In genomic region chr15:85587707-85588441, GRCh38 we compare ENCODE assay signal across 11 cellular contexts.
DNase-seq lines count a peak whose midpoint lies in the region; ATAC-seq and TF ChIP-seq lines count a peak whose summit lies in the region.
"Had no signal": no experiment of that assay in that cellular context is flagged by ENCODE, and none has a peak within 500 bp of the region (broad histone marks: within the 10 kb centered on the region; RNA-seq: fewer than 3 reads in every experiment).

No MANE protein-coding gene starts in this region.

- H3K9ac ChIP-seq in smooth muscle cell (ENCODE audit: low read depth) = peak overlapping the region; percentile 52

- H3F3A ChIP-seq in smooth muscle cell (ENCODE audit: low read depth) = peaks cover 23% of the 10 kb centered on the region

- H3K4me1 Mint-ChIP-seq in activated T-helper 17 cell treated with anti-CD3 and anti-CD28 coated beads, Interleukin-2, amount 50 U/mL, for 72 hours = peaks cover 39% of the 10 kb centered on the region
- peaks cover 47 to 63% (median 55%) of the 10 kb centered on the region in 4 donors for H3K4me1 Mint-ChIP-seq in CD4-positive, alpha-beta memory T cell

- peaks cover 17% of the 10 kb centered on the region for H3K36me3 ChIP-seq in right atrium auricular region
- no peaks in the 10 kb centered on the region for H3K36me3 ChIP-seq in smooth muscle cell (ENCODE audit: low read depth)
- H3K36me3 ChIP-seq in CD4-positive, alpha-beta memory T cell (ENCODE audit: insufficient read depth, low read length) = peaks cover 10% of the 10 kb centered on the region

- H3K4me1 ChIP-seq in right atrium auricular region (peaks cover 0 to 75% of the 10 kb centered on the region in 2 donors), smooth muscle cell (ENCODE audit: low read depth) (peaks cover 27% of the 10 kb centered on the region)
- peaks cover 50% of the 10 kb centered on the region for H3K4me1 ChIP-seq in CD4-positive, alpha-beta memory T cell (ENCODE audit: insufficient read depth, low read length)

- H3K27ac ChIP-seq in right atrium auricular region (peak overlapping the region; percentile 67 to 79), smooth muscle cell (ENCODE audit: low read depth) (peak overlapping the region; percentile 94)
- H3K27ac ChIP-seq in CD4-positive, alpha-beta memory T cell (ENCODE audit: low read depth, low read length) = no peak overlapping the region

- H2AFZ ChIP-seq in smooth muscle cell (ENCODE audit: low read depth) = no peak overlapping the region

- intact Hi-C loops in CD4-positive, alpha-beta memory T cell (cut with micrococcal nuclease) = no loop called here

- no peaks in the 10 kb centered on the region for H3K9me3 Mint-ChIP-seq in activated T-helper 17 cell treated with anti-CD3 and anti-CD28 coated beads, Interleukin-2, amount 50 U/mL, for 72 hours
- no peaks in the 10 kb centered on the region for H3K9me3 Mint-ChIP-seq in CD4-positive, alpha-beta memory T cell

- TF ChIP-seq CTCF in right atrium auricular region (IDR thresholded peaks at IDR 0.05) (no peak), smooth muscle cell (IDR thresholded peaks at IDR 0.05; ENCODE audit: borderline replicate concordance, insufficient read depth, poor library complexity, severe bottlenecking) (no peak)

- H3K79me2 ChIP-seq in smooth muscle cell (ENCODE audit: low read depth) = peaks cover 47% of the 10 kb centered on the region

- H3K4me2 ChIP-seq in smooth muscle cell = peak overlapping the region; percentile 73

- CTCF ChIA-PET in CD4-positive, alpha-beta memory T cell (lab: Charles Lee; ENCODE audit: partially characterized antibody) = interaction anchor here (1.8 kb wide), 1 partner anchor 18 kb away, joined by 5 read pairs; no protein-coding TSS in a partner anchor

- H3K27me3 ChIP-seq in right atrium auricular region (no peaks in the 10 kb centered on the region), smooth muscle cell (ENCODE audit: low read depth) (no peaks in the 10 kb centered on the region)
- no peaks in the 10 kb centered on the region for H3K27me3 ChIP-seq in CD4-positive, alpha-beta memory T cell (ENCODE audit: insufficient read depth, low read length)

- H3K4me3 ChIP-seq in right atrium auricular region (no peak overlapping the region), smooth muscle cell (no peak overlapping the region)
- no peak overlapping the region for H3K4me3 ChIP-seq in CD4-positive, alpha-beta memory T cell (ENCODE audit: low read length in 2 of 2)

- peaks cover 99% of the 10 kb centered on the region for H3K36me3 Mint-ChIP-seq in activated T-helper 17 cell treated with anti-CD3 and anti-CD28 coated beads, Interleukin-2, amount 50 U/mL, for 72 hours (ENCODE audit: low read depth)
- peaks cover 20 to 65% of the 10 kb centered on the region in 2 donors for H3K36me3 Mint-ChIP-seq in CD4-positive, alpha-beta memory T cell

- peak; percentile 80 for DNase-seq in HCEC 1CT
- DNase-seq in right atrium auricular region (ENCODE audit: low spot score) = no peak
- DNase-seq in smooth muscle cell (lab: John Stamatoyannopoulos, UW; ENCODE audit: unreplicated experiment) = no peak
- no peak for DNase-seq in left lobe of liver (ENCODE audit: low spot score)
- DNase-seq in activated gamma-delta T cell treated with Interleukin-2 at 50 U/mL for 16 hours = no peak
- no peak for DNase-seq in activated CD4-positive, alpha-beta T cell treated with anti-CD3 and anti-CD28 coated beads, Interleukin-2, amount 50 U/mL, for 1 hour
- DNase-seq in CD4-positive, alpha-beta memory T cell = no peak
- DNase-seq: left cardiac atrium, NCI-H1048 had no signal

- peak overlapping the region; percentile 30 for H3K27ac Mint-ChIP-seq in activated T-helper 17 cell treated with anti-CD3 and anti-CD28 coated beads, Interleukin-2, amount 50 U/mL, for 72 hours
- peak overlapping the region in 2 of 7 donors; percentile 25 to 52 for H3K27ac Mint-ChIP-seq in CD4-positive, alpha-beta memory T cell

- peak overlapping the region; percentile 21 for H3K4me3 Mint-ChIP-seq in activated T-helper 17 cell treated with anti-CD3 and anti-CD28 coated beads, Interleukin-2, amount 50 U/mL, for 72 hours
- H3K4me3 Mint-ChIP-seq in CD4-positive, alpha-beta memory T cell = no peak overlapping the region

- H3K27me3 Mint-ChIP-seq in activated T-helper 17 cell treated with anti-CD3 and anti-CD28 coated beads, Interleukin-2, amount 50 U/mL, for 72 hours = no peaks in the 10 kb centered on the region
- H3K27me3 Mint-ChIP-seq in CD4-positive, alpha-beta memory T cell = no peaks in the 10 kb centered on the region

- POLR2A ChIA-PET in CD4-positive, alpha-beta memory T cell (lab: Charles Lee; ENCODE audit: partially characterized antibody) = no interaction called here

- 87% methylated on average over 10 of the region's 10 CpGs for WGBS in smooth muscle cell (ENCODE audit: low lambda C conversion rate)

- ATAC-seq in activated T-helper 17 cell treated with anti-CD3 and anti-CD28 coated beads, Interleukin-2, amount 50 U/mL, for 72 hours (replicated peaks) = no peak
- no peak for ATAC-seq in left lobe of liver
- ATAC-seq: Panc1 had no signal

- H4K20me1 ChIP-seq in smooth muscle cell (ENCODE audit: low read depth) = peaks cover 22% of the 10 kb centered on the region

- H3K9me3 ChIP-seq in right atrium auricular region (no peaks in the 10 kb centered on the region), smooth muscle cell (replicated peaks; ENCODE audit: low read depth) (no peaks in the 10 kb centered on the region)
- no peaks in the 10 kb centered on the region for H3K9me3 ChIP-seq in CD4-positive, alpha-beta memory T cell (ENCODE audit: control insufficient read depth in 1 of 2, low read length in 2 of 2)
